In the genomic region with DNA sequence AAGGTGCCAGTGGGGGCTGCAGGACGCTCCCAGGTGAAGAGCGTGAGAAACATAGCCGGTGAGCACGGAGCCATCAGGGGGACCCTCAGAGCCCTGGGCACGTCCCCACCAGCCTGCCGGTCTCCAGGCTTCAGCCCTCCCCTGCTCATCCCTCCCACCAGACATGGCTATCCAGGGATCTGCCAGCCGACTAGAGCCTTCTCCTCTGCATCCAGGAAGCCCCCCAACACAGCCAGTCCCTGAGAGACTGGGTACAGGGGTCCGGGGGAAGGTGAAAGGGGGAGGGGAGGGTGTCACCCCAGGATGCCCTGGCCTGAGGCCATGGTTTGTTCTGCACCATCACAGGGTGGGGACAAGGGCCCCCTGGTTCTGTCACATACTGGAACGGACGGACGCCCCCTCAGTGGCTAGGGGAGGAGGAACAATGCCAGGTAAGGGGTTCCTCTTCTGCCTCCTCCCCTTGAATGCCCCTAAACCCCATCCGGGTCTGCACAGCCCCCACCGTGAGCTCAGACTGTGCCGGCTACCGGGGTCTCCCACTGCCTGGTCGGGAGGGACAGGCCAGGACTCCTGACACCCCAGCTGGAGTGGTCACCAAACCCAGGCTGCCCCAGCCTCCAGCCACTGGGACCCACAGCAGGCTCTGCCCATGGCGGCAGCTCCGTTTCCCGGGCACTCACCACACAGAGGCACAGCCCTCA, we compare ENCODE assay signal across 1 cellular context.
TF ChIP-seq lines count a peak whose summit lies in the region.

No MANE protein-coding gene starts in this region.

TF ChIP-seq in WTC11, 78 proteins besides CTCF, POLR2A, EP300 and RAD21 (continued from another document):
- TF ChIP-seq RORB (CRISPR knock-in tag; IDR thresholded peaks at IDR 0.05), result no peak
- TF ChIP-seq CBFB (CRISPR knock-in tag; IDR thresholded peaks at IDR 0.05; ENCODE audit: low read depth), result no peak
- no peak for TF ChIP-seq ELF4 (CRISPR knock-in tag; IDR thresholded peaks at IDR 0.05; ENCODE audit: low read depth)
- TF ChIP-seq ZNF396 (CRISPR knock-in tag; IDR thresholded peaks at IDR 0.05; ENCODE audit: borderline replicate concordance), result no peak
- no peak for TF ChIP-seq NR1H2 (CRISPR knock-in tag; IDR thresholded peaks at IDR 0.05)
- TF ChIP-seq, protein P1, sequence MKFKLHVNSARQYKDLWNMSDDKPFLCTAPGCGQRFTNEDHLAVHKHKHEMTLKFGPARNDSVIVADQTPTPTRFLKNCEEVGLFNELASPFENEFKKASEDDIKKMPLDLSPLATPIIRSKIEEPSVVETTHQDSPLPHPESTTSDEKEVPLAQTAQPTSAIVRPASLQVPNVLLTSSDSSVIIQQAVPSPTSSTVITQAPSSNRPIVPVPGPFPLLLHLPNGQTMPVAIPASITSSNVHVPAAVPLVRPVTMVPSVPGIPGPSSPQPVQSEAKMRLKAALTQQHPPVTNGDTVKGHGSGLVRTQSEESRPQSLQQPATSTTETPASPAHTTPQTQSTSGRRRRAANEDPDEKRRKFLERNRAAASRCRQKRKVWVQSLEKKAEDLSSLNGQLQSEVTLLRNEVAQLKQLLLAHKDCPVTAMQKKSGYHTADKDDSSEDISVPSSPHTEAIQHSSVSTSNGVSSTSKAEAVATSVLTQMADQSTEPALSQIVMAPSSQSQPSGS (CRISPR knock-in tag; IDR thresholded peaks at IDR 0.05; ENCODE audit: borderline replicate concordance, low read depth), result no peak
